ENCODE assay signal across 8 cellular contexts in the genomic region with DNA sequence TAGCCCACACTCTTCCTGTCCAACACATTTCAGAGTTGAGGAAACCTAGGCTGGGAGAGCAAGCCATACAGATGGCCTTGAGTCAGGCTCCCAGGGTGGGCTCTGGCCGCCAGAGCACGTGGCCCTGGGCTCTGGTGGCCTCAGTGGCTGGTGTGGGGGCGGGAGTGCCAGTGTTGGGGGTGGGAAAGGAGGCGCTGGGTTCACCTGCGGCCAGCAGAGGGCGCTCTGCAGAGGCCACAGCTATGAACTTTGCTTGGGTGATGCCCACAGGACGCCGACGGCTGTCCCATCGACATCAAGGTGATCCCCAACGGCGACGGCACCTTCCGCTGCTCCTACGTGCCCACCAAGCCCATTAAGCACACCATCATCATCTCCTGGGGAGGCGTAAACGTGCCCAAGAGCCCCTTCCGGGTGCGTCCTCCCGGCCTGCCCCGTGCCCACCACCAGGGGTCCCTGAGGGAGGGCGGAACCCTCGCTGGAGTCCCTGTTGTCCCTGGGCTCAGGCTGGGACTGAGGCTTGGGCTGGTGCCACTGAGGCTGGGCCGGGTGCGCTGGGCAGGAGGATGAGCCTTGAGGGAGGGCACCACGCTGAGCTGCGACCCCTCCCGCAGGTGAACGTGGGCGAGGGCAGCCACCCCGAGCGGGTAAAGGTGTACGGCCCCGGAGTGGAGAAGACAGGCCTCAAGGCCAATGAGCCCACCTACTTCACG. TPM values are rescaled to one million over a fixed set of nuclear protein-coding genes. Genes with fewer than 3 reads are reported as not detected.
DNase-seq lines count a peak whose midpoint lies in the region; ATAC-seq, FAIRE-seq and TF ChIP-seq lines count a peak whose summit lies in the region.

No MANE protein-coding gene starts in this region.

- H3F3A ChIP-seq in SU-DHL-6 (ENCODE audit: insufficient read depth): no peaks in the 10 kb centered on the region

- H3K79me2 ChIP-seq in SU-DHL-6 (ENCODE audit: insufficient read depth, low read length): no peaks in the 10 kb centered on the region

- no peaks in the 10 kb centered on the region; the same call in 1 of the 2 replicates for H3K9me3 ChIP-seq in AG04450 (ENCODE audit: control insufficient read depth, insufficient read depth, low read length)
- no peaks in the 10 kb centered on the region for H3K9me3 ChIP-seq in SU-DHL-6 (ENCODE audit: insufficient read depth, low read length)

- no peak overlapping the region for H3K4me2 ChIP-seq in SU-DHL-6 (ENCODE audit: low read depth, low read length, poor library complexity, severe bottlenecking)

- H3K36me3 ChIP-seq in SU-DHL-6 (ENCODE audit: low read length) (no peaks in the 10 kb centered on the region), kidney epithelial cell (ENCODE audit: control insufficient read depth, insufficient read depth, low read length) (peaks cover 12% of the 10 kb centered on the region)

- no peak for DNase-seq in AG04450 (ENCODE audit: low read depth, low spot score)
- peak; percentile 60 for DNase-seq in H54 (ENCODE audit: insufficient read length, low spot score)
- no peak for DNase-seq in astrocyte of the cerebellum (ENCODE audit: low read depth)
- no peak for DNase-seq in kidney epithelial cell (ENCODE audit: low read depth)
- DNase-seq in stimulated activated CD4-positive, alpha-beta T cell treated with anti-CD3 and anti-CD28 coated beads, TNF-alpha, amount 100 ng/mL, for 48 hours (ENCODE audit: low read depth in 3 of 3): peak; percentile 43 to 53 (median 47)

- H3K9me2 ChIP-seq in SU-DHL-6 (replicated peaks; ENCODE audit: insufficient read depth, low read length): no peaks in the 10 kb centered on the region

- H4K20me1 ChIP-seq in SU-DHL-6 (ENCODE audit: low read depth, low read length): no peaks in the 10 kb centered on the region

- no peak overlapping the region for H2AFZ ChIP-seq in SU-DHL-6 (ENCODE audit: low read depth, low read length, severe bottlenecking)

- H3K27me3 ChIP-seq in AG04450 (ENCODE audit: control insufficient read depth, insufficient read depth, low read length): no peaks in the 10 kb centered on the region
- no peaks in the 10 kb centered on the region for H3K27me3 ChIP-seq in SU-DHL-6 (ENCODE audit: low read length)
- no peaks in the 10 kb centered on the region for H3K27me3 ChIP-seq in kidney epithelial cell (ENCODE audit: control insufficient read depth, insufficient read depth, low read length)

- no peak overlapping the region for H3K4me3 ChIP-seq in AG04450 (ENCODE audit: low read depth, low read length)
- H3K4me3 ChIP-seq in SU-DHL-6 (ENCODE audit: insufficient read depth, low read length, poor library complexity, severe bottlenecking): no peak overlapping the region
- no peak overlapping the region for H3K4me3 ChIP-seq in astrocyte of the cerebellum (ENCODE audit: low read depth, low read length)
- no peak overlapping the region for H3K4me3 ChIP-seq in kidney epithelial cell (ENCODE audit: low read depth, low read length)

- no peak for FAIRE-seq in H54 (lab: Jason Lieb, UNC)

- TF ChIP-seq CTCF in AG04450 (IDR thresholded peaks at IDR 0.05; ENCODE audit: low read depth, low read length): peak; percentile 66
- peak; percentile 55 for TF ChIP-seq CTCF in SU-DHL-6 (IDR thresholded peaks at IDR 0.05; ENCODE audit: insufficient read depth, low read length, poor library complexity, severe bottlenecking)
- TF ChIP-seq CTCF in astrocyte of the cerebellum (IDR thresholded peaks at IDR 0.05; ENCODE audit: low read depth, low read length, missing control alignments): peak; percentile 66
- peak; percentile 84 for TF ChIP-seq CTCF in kidney epithelial cell (IDR thresholded peaks at IDR 0.05; ENCODE audit: insufficient read depth, low read length, poor library complexity, severe bottlenecking)

- CTCF ChIA-PET in AG04450 (lab: Charles Lee): interaction anchor here (1.0 to 1.8 kb wide), 2 partner anchors 10 to 103 kb away, joined by 3 to 14 read pairs; no protein-coding TSS in a partner anchor

- no peak overlapping the region for H3K27ac ChIP-seq in AG04450 (ENCODE audit: low read depth, low read length)
- no peak overlapping the region for H3K27ac ChIP-seq in SU-DHL-6 (ENCODE audit: low read depth, low read length)

- no peak overlapping the region for H3K9ac ChIP-seq in SU-DHL-6 (ENCODE audit: low read length)

- ATAC-seq in GM19467 (IDR thresholded peaks at IDR 0.05; ENCODE audit: unreplicated experiment) (no peak), GM18867 (IDR thresholded peaks at IDR 0.05; ENCODE audit: unreplicated experiment) (no peak)

- no peak for TF ChIP-seq POLR2A in H54 (IDR thresholded peaks at IDR 0.05; ENCODE audit: low read depth, low read length)

- in situ Hi-C loops in astrocyte of the cerebellum (cut with HindIII; ENCODE audit: low sequenced_read_pairs): no loop called here

- POLR2A ChIA-PET in AG04450 (lab: Yijun Ruan, JAX): interaction anchor here (0.5 to 0.8 kb wide), 3 partner anchors 10 to 85 kb away, joined by 3 to 5 read pairs (median 5); no protein-coding TSS in a partner anchor

RNA-seq across cellular contexts. Expression of gene FLNC, which starts 11.9 kb away (rescaled TPM):
- polyA plus RNA-seq in AG04450 (2011; rRNA removed): 25.8 and 44.7 TPM in 2 replicates
- 157 and 215 TPM in 2 replicates for polyA minus RNA-seq in AG04450 (2011; rRNA and poly(A)+ RNA removed)
- total RNA-seq in kidney epithelial cell: 243 and 267 TPM in 2 replicates

RNA-seq across cellular contexts. Expression of gene ATP6V1F, which starts 20.5 kb away (rescaled TPM):
- polyA plus RNA-seq in AG04450 (2011; rRNA removed): 150 and 193 TPM in 2 replicates
- 48.3 and 52.6 TPM in 2 replicates for polyA minus RNA-seq in AG04450 (2011; rRNA and poly(A)+ RNA removed)
- total RNA-seq in kidney epithelial cell: 211 and 225 TPM in 2 replicates

RNA-seq across cellular contexts. Expression of gene CCDC136, which starts 50.3 kb away (rescaled TPM):
- 17.8 and 19.7 TPM in 2 replicates for polyA plus RNA-seq in AG04450 (2011; rRNA removed)
- 22.0 and 24.5 TPM in 2 replicates for polyA minus RNA-seq in AG04450 (2011; rRNA and poly(A)+ RNA removed)
- 7.1 and 7.2 TPM in 2 replicates for total RNA-seq in kidney epithelial cell

Comparison
In these comparisons a context has a peak if more than half of its experiments do, and no peak if none do; other contexts are left out.
1. DNase-seq: peak in H54 (single experiment) and stimulated activated CD4-positive, alpha-beta T cell treated with anti-CD3 and anti-CD28 coated beads, TNF-alpha, amount 100 ng/mL, for 48 hours (3 of 3); none in AG04450 (single experiment), astrocyte of the cerebellum (single experiment) and kidney epithelial cell (single experiment).
2. Peak in every context shown above with its lines, with median percentiles within 50 percentile points of each other: CTCF ChIP-seq.